1 cellular context compared by ENCODE assay signal in the genomic region with DNA sequence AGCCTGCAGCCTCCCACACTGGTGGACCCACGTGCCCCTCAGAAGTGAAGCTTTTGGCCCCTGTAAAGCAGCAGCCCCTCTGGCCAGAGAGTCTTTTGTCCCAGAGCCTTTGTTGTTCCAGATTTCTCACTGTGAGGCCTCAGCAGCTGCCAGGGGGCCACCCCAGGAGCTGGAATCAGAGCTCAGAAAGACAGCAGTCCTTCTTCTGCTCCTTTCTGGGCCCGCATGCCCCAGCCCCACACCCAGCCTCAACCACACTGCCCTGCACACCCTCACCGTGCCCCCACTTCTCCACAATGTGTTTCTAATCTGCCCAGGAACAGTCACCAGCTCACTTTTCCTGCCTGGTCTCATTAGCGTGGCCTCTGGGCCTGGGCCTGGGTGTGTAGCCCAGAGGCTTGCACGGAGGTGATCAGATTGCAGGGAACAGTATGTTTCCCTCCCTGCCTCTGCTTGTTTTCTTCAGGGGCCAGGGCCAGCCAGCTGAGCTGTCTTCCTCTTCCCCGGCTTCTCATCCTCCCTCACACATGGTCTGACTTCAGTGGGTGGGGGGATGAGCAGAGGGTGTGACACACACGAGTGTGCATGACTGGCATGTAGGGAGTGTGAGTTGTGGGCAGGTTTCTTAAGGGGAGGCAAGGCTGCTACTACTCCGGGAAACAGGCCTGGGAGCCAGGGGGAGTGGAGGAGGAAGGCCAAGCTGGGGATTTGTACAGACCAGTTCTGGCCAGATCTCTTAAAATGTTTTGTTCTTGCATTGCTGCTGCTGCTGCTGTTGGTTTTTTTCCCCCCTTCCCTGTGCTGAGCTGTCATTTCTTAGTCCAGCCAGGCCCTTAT.
TF ChIP-seq lines count a peak whose summit lies in the region.

No MANE protein-coding gene starts in this region.

TF ChIP-seq in H1, 55 proteins besides CTCF, POLR2A, EP300 and RAD21 (continued from another document):
- TF ChIP-seq, protein P1, sequence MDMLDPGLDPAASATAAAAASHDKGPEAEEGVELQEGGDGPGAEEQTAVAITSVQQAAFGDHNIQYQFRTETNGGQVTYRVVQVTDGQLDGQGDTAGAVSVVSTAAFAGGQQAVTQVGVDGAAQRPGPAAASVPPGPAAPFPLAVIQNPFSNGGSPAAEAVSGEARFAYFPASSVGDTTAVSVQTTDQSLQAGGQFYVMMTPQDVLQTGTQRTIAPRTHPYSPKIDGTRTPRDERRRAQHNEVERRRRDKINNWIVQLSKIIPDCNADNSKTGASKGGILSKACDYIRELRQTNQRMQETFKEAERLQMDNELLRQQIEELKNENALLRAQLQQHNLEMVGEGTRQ (IDR thresholded peaks at IDR 0.05; ENCODE audit: low read length), result no peak
- TF ChIP-seq SIX5 (IDR thresholded peaks at IDR 0.05; ENCODE audit: low read depth, low read length) (no peak), POLR2AphosphoS5 (IDR thresholded peaks at IDR 0.05; ENCODE audit: low read depth, low read length) (no peak), TEAD4 (IDR thresholded peaks at IDR 0.05; ENCODE audit: low read depth, low read length) (no peak), SP4 (IDR thresholded peaks at IDR 0.05; ENCODE audit: low read length) (no peak), JUND (IDR thresholded peaks at IDR 0.05; ENCODE audit: low read length) (no peak), SIN3A (conservative IDR thresholded peaks at IDR 0.05 in 1 of 2, IDR thresholded peaks at IDR 0.05 in 1 of 2; ENCODE audit: low read depth in 1 of 2, low read length in 2 of 2) (no peak), KDM4A (IDR thresholded peaks at IDR 0.05; ENCODE audit: low read depth, low read length, severe bottlenecking) (no peak), CBX5 (IDR thresholded peaks at IDR 0.05; ENCODE audit: low read depth, low read length) (no peak), SP1 (IDR thresholded peaks at IDR 0.05; ENCODE audit: low read depth, low read length) (no peak)
